Comparison of ENCODE assay signal across 17 cellular contexts in the genomic region with DNA sequence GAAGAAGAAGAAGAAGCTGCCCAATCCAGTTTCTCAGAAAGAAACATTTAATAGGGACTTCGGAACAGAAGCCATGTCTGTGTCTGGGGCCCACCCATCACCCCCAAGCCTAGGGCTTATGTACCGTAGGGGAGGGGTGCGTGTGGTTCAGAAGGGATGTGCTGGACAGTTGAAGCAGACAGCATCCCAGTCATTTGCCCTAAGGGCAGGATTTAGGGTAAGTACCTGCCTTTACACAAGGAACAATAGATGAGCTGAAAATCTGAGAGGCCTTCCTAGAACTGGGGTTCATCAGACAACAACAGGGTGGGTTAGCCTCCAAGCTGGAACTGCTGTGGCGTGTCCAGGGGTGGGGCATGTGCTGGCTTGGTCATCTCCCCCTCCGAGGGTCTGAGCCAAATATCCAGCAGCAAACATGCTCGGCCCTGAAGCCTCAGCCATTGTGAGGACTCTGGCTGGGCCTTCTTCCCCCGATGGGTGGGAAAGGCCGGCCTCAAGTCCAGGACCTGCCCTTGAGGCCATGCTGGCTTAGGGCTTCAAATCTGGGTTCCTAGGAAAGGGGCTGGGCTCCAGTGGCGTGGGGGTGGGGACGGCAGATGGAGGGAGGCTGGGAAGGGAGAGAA.
"Had no signal": no experiment of that assay in that cellular context is flagged by ENCODE, and none has a peak within 500 bp of the region (broad histone marks: within the 10 kb centered on the region; RNA-seq: fewer than 3 reads in every experiment).

No MANE protein-coding gene starts in this region.

- H3K4me3 ChIP-seq: body of pancreas, left ventricle myocardium inferior, stomach, thyroid gland had no signal

- DNase-seq: activated CD4-positive, alpha-beta T cell treated with anti-CD3 and anti-CD28 coated beads, Interleukin-2, amount 50 U/mL, for 1 hour; activated CD4-positive, CD25-positive, alpha-beta regulatory T cell; activated T-cell treated with anti-CD3 and anti-CD28 coated beads, Interleukin-2, amount 50 U/mL, for 1 hour; body of pancreas; endodermal cell; foreskin melanocyte; islet precursor cell; left ventricle myocardium inferior; mesenchymal stem cell; nephron progenitor cell; stimulated activated CD4-positive, alpha-beta T cell treated with anti-CD3 and anti-CD28 coated beads, Interleukin-4, amount 100 ng/mL, for 1 hour; stomach; thyroid gland had no signal

- H3K9me3 ChIP-seq: body of pancreas, stomach, thyroid gland had no signal

- H3K27me3 ChIP-seq: body of pancreas, stomach, thyroid gland had no signal

- H3K27ac ChIP-seq: body of pancreas, left ventricle myocardium inferior, stomach, thyroid gland had no signal

- H3K4me3 Mint-ChIP-seq: activated naive CD4-positive, alpha-beta T cell treated with anti-CD3 and anti-CD28 coated beads, Interleukin-2, amount 50 U/mL, for 24 hours; endodermal cell; nephron progenitor cell; T-helper 1 cell treated with Interleukin-12 subunit alpha and Interleukin-12 subunit beta and Interleukin-4 antibody, amounts not matched to agents 30 μg/mL and 1 μg/mL, for 36 hours had no signal

- FAIRE-seq: TTC549, urothelium cell line had no signal

- H3K4me1 Mint-ChIP-seq: activated naive CD4-positive, alpha-beta T cell treated with anti-CD3 and anti-CD28 coated beads, Interleukin-2, amount 50 U/mL, for 24 hours had no signal

- H3K36me3 Mint-ChIP-seq: activated naive CD4-positive, alpha-beta T cell treated with anti-CD3 and anti-CD28 coated beads, Interleukin-2, amount 50 U/mL, for 24 hours had no signal

- H3K9me3 Mint-ChIP-seq: activated naive CD4-positive, alpha-beta T cell treated with anti-CD3 and anti-CD28 coated beads, Interleukin-2, amount 50 U/mL, for 24 hours; endodermal cell; nephron progenitor cell; T-helper 1 cell treated with Interleukin-12 subunit alpha and Interleukin-12 subunit beta and Interleukin-4 antibody, amounts not matched to agents 30 μg/mL and 1 μg/mL, for 36 hours had no signal

- ATAC-seq: body of pancreas had no signal

- H3K27ac Mint-ChIP-seq: activated naive CD4-positive, alpha-beta T cell treated with anti-CD3 and anti-CD28 coated beads, Interleukin-2, amount 50 U/mL, for 24 hours; endodermal cell; T-helper 1 cell treated with Interleukin-12 subunit alpha and Interleukin-12 subunit beta and Interleukin-4 antibody, amounts not matched to agents 30 μg/mL and 1 μg/mL, for 36 hours had no signal

- H3K27me3 Mint-ChIP-seq: activated naive CD4-positive, alpha-beta T cell treated with anti-CD3 and anti-CD28 coated beads, Interleukin-2, amount 50 U/mL, for 24 hours had no signal
